13 cellular contexts compared by ENCODE assay signal in genomic region chr2:70627499-70627898, GRCh38.
A peak's percentile ranks its signal among the peaks of the same experiment; 100 is the strongest.
DNase-seq lines count a peak whose midpoint lies in the region; ATAC-seq and TF ChIP-seq lines count a peak whose summit lies in the region.
"Had no signal": no experiment of that assay in that cellular context is flagged by ENCODE, and none has a peak within 500 bp of the region (broad histone marks: within the 10 kb centered on the region; RNA-seq: fewer than 3 reads in every experiment).

No MANE protein-coding gene starts in this region.

- H3K27me3 Mint-ChIP-seq in CD4-positive, alpha-beta memory T cell, result peaks cover 5 to 6% of the 10 kb centered on the region in 2 donors

- no peaks in the 10 kb centered on the region for H3K4me1 ChIP-seq in CD4-positive, alpha-beta memory T cell (ENCODE audit: insufficient read depth, low read length)
- H3K4me1 ChIP-seq in stomach, result peaks cover 0 to 10% (median 0%) of the 10 kb centered on the region in 4 donors

- H3K27ac ChIP-seq in CD4-positive, alpha-beta memory T cell (ENCODE audit: low read depth, low read length), result no peak overlapping the region
- H3K27ac ChIP-seq in stomach, result no peak overlapping the region
- H3K27ac ChIP-seq: ascending aorta, HL-60, tibial artery had no signal

- no peaks in the 10 kb centered on the region for H3K9me3 Mint-ChIP-seq in CD4-positive, alpha-beta memory T cell
- H3K9me3 Mint-ChIP-seq: activated T-cell treated with anti-CD3 and anti-CD28 coated beads, Interleukin-2, amount 50 U/mL, for 72 hours; CD8-positive, alpha-beta memory T cell had no signal

- TF ChIP-seq CTCF in cardiac fibroblast (IDR thresholded peaks at IDR 0.05; ENCODE audit: low read depth, low read length) (no peak), stomach (IDR thresholded peaks at IDR 0.05) (no peak)

- CTCF ChIA-PET in CD4-positive, alpha-beta memory T cell (lab: Charles Lee; ENCODE audit: partially characterized antibody), result interaction anchor here (0.9 to 2.0 kb wide), 3 partner anchors 10 to 19 kb away, joined by 3 to 13 read pairs (median 4); no protein-coding TSS in a partner anchor

- H3K36me3 ChIP-seq in CD4-positive, alpha-beta memory T cell (ENCODE audit: insufficient read depth, low read length), result no peaks in the 10 kb centered on the region
- H3K36me3 ChIP-seq in stomach, result no peaks in the 10 kb centered on the region
- H3K36me3 ChIP-seq: ascending aorta, tibial artery had no signal

- no peak overlapping the region for H3K4me3 Mint-ChIP-seq in CD4-positive, alpha-beta memory T cell
- H3K4me3 Mint-ChIP-seq: activated T-cell treated with anti-CD3 and anti-CD28 coated beads, Interleukin-2, amount 50 U/mL, for 72 hours; CD8-positive, alpha-beta memory T cell had no signal

- no peaks in the 10 kb centered on the region for H3K4me1 Mint-ChIP-seq in CD4-positive, alpha-beta memory T cell
- H3K4me1 Mint-ChIP-seq: CD8-positive, alpha-beta memory T cell had no signal

- no peak for TF ChIP-seq EP300 in stomach (IDR thresholded peaks at IDR 0.05)

- H3K36me3 Mint-ChIP-seq in CD4-positive, alpha-beta memory T cell, result no peaks in the 10 kb centered on the region
- H3K36me3 Mint-ChIP-seq: CD8-positive, alpha-beta memory T cell had no signal

- POLR2A ChIA-PET in CD4-positive, alpha-beta memory T cell (lab: Charles Lee; ENCODE audit: partially characterized antibody), result no interaction called here

- TF ChIP-seq POLR2A in stomach (IDR thresholded peaks at IDR 0.05), result no peak

- intact Hi-C loops in CD4-positive, alpha-beta memory T cell (cut with micrococcal nuclease), result no loop called here
- intact Hi-C loops in stomach (cut with DNase I; ENCODE audit: low total_unique reads), result no loop called here

- peak; percentile 61 for DNase-seq in HT-29 (ENCODE audit: low spot score)
- peak; percentile 28 for DNase-seq in NCI-H460 (ENCODE audit: extremely low read depth, low read depth)
- DNase-seq in cardiac fibroblast (ENCODE audit: low read depth in 2 of 2), result peak; percentile 39 to 49
- peak; percentile 14 for DNase-seq in myocyte (ENCODE audit: low read depth)
- DNase-seq in CD4-positive, alpha-beta memory T cell, result no peak
- no peak for DNase-seq in stomach
- DNase-seq: activated CD4-positive, alpha-beta T cell treated with anti-CD3 and anti-CD28 coated beads for 1 hour; activated T-cell treated with anti-CD3 and anti-CD28 coated beads, Interleukin-2, amount 50 U/mL, for 72 hours; CD8-positive, alpha-beta memory T cell; tibial artery had no signal

- no peak overlapping the region for H3K4me3 ChIP-seq in cardiac fibroblast (replicated peaks in 1 of 2; ENCODE audit: low read depth in 2 of 2, low read length in 2 of 2)
- H3K4me3 ChIP-seq in CD4-positive, alpha-beta memory T cell (ENCODE audit: low read length in 2 of 2), result no peak overlapping the region
- H3K4me3 ChIP-seq in stomach, result no peak overlapping the region
- H3K4me3 ChIP-seq: ascending aorta, tibial artery had no signal

- no peaks in the 10 kb centered on the region for H3K27me3 ChIP-seq in CD4-positive, alpha-beta memory T cell (ENCODE audit: insufficient read depth, low read length)
- peaks cover 0 to 4% (median 0%) of the 10 kb centered on the region in 3 donors for H3K27me3 ChIP-seq in stomach
- H3K27me3 ChIP-seq: ascending aorta, tibial artery had no signal

- H3K27ac Mint-ChIP-seq in CD4-positive, alpha-beta memory T cell, result no peak overlapping the region
- H3K27ac Mint-ChIP-seq: activated T-cell treated with anti-CD3 and anti-CD28 coated beads, Interleukin-2, amount 50 U/mL, for 72 hours; CD8-positive, alpha-beta memory T cell had no signal

- no peak for ATAC-seq in HG03469 (IDR thresholded peaks at IDR 0.05; ENCODE audit: unreplicated experiment)
- ATAC-seq: activated T-cell treated with anti-CD3 and anti-CD28 coated beads, Interleukin-2, amount 50 U/mL, for 72 hours had no signal

- H3K9me3 ChIP-seq in CD4-positive, alpha-beta memory T cell (ENCODE audit: control insufficient read depth in 1 of 2, low read length in 2 of 2), result no peaks in the 10 kb centered on the region
- H3K9me3 ChIP-seq in stomach, result no peaks in the 10 kb centered on the region
- H3K9me3 ChIP-seq: ascending aorta, tibial artery had no signal

Comparison
In these comparisons a context has a peak if more than half of its experiments do, and no peak if none do; other contexts are left out.
1. DNase-seq: peak in HT-29 (single experiment), NCI-H460 (single experiment), cardiac fibroblast (2 of 2) and myocyte (single experiment); none in CD4-positive, alpha-beta memory T cell (0 of 5) and stomach (single experiment).